ENCODE assay signal across 9 cellular contexts in genomic region chr1:17441265-17441992, GRCh38. TPM values are rescaled to one million over a fixed set of nuclear protein-coding genes. Genes with fewer than 3 reads are reported as not detected.
DNase-seq lines count a peak whose midpoint lies in the region; ATAC-seq lines count a peak whose summit lies in the region.
"Had no signal": no experiment of that assay in that cellular context is flagged by ENCODE, and none has a peak within 500 bp of the region (broad histone marks: within the 10 kb centered on the region; RNA-seq: fewer than 3 reads in every experiment).

No MANE protein-coding gene starts in this region.

- H3K4me3 Mint-ChIP-seq in CD8-positive, alpha-beta memory T cell, result peak overlapping the region in 2 of 7 donors; percentile 23 to 99
- H3K4me3 Mint-ChIP-seq in activated CD4-positive, alpha-beta memory T cell treated with anti-CD3 and anti-CD28 coated beads for 36 hours, result peak overlapping the region; percentile 74
- H3K4me3 Mint-ChIP-seq in T-cell, result no peak overlapping the region

- peak overlapping the region in 1 of 8 donors; percentile 96 for H3K27ac Mint-ChIP-seq in CD8-positive, alpha-beta memory T cell
- H3K27ac Mint-ChIP-seq in activated CD4-positive, alpha-beta memory T cell treated with anti-CD3 and anti-CD28 coated beads for 36 hours, result peak overlapping the region; percentile 64
- no peak overlapping the region for H3K27ac Mint-ChIP-seq in T-cell

- H3K27me3 Mint-ChIP-seq in CD8-positive, alpha-beta memory T cell, result peaks cover 5 to 7% of the 10 kb centered on the region in 2 donors
- no peaks in the 10 kb centered on the region for H3K27me3 Mint-ChIP-seq in activated CD4-positive, alpha-beta memory T cell treated with anti-CD3 and anti-CD28 coated beads for 36 hours
- H3K27me3 Mint-ChIP-seq in T-cell, result no peaks in the 10 kb centered on the region

- intact Hi-C loops in activated CD4-positive, alpha-beta memory T cell treated with anti-CD3 and anti-CD28 coated beads for 36 hours (cut with micrococcal nuclease), result no loop called here

- POLR2A ChIA-PET in CD8-positive, alpha-beta memory T cell (lab: Charles Lee), result no interaction called here
- POLR2A ChIA-PET in activated CD4-positive, alpha-beta memory T cell treated with anti-CD3 and anti-CD28 coated beads for 36 hours (lab: Charles Lee), result no interaction called here
- POLR2A ChIA-PET in T-cell (lab: Charles Lee), result no interaction called here

- no peak overlapping the region for H3K4me3 ChIP-seq in CD8-positive, alpha-beta memory T cell (ENCODE audit: low read length)

- DNase-seq in CD8-positive, alpha-beta memory T cell, result no peak
- DNase-seq in HS-5 (ENCODE audit: low read depth), result peak; percentile 35
- DNase-seq in activated CD4-positive, alpha-beta memory T cell treated with anti-CD3 and anti-CD28 coated beads for 36 hours, result no peak
- peak; percentile 56 for DNase-seq in kidney tubule cell (ENCODE audit: low spot score)
- DNase-seq in T-cell, result no peak
- DNase-seq in cerebellar nuclear complex (lab: John Stamatoyannopoulos, UW), result no peak
- no peak for DNase-seq in dermis blood vessel endothelial cell
- DNase-seq: NCI-H2227 treated with DMSO at 0.1 percent for 48 hours had no signal

- H3K4me1 ChIP-seq in CD8-positive, alpha-beta memory T cell (ENCODE audit: insufficient read depth, low read length), result peaks cover 16% of the 10 kb centered on the region

- ATAC-seq in T-cell (replicated peaks in 1 of 4) (no peak), HG03039 (IDR thresholded peaks at IDR 0.05; ENCODE audit: unreplicated experiment) (no peak)

- H3K9me3 Mint-ChIP-seq in CD8-positive, alpha-beta memory T cell, result no peaks in the 10 kb centered on the region
- no peaks in the 10 kb centered on the region for H3K9me3 Mint-ChIP-seq in activated CD4-positive, alpha-beta memory T cell treated with anti-CD3 and anti-CD28 coated beads for 36 hours
- no peaks in the 10 kb centered on the region for H3K9me3 Mint-ChIP-seq in T-cell

- H3K9me3 ChIP-seq in CD8-positive, alpha-beta memory T cell (ENCODE audit: low read length), result no peaks in the 10 kb centered on the region

- H3K36me3 Mint-ChIP-seq in CD8-positive, alpha-beta memory T cell, result peaks cover 0 to 10% (median 0%) of the 10 kb centered on the region in 3 donors
- H3K36me3 Mint-ChIP-seq in activated CD4-positive, alpha-beta memory T cell treated with anti-CD3 and anti-CD28 coated beads for 36 hours, result peaks cover 23% of the 10 kb centered on the region
- no peaks in the 10 kb centered on the region for H3K36me3 Mint-ChIP-seq in T-cell

- H3K4me1 Mint-ChIP-seq in CD8-positive, alpha-beta memory T cell, result peaks cover 11 to 18% (median 15%) of the 10 kb centered on the region in 3 donors
- H3K4me1 Mint-ChIP-seq in activated CD4-positive, alpha-beta memory T cell treated with anti-CD3 and anti-CD28 coated beads for 36 hours (ENCODE audit: low read depth), result peaks cover 27% of the 10 kb centered on the region
- H3K4me1 Mint-ChIP-seq in T-cell, result peaks cover 21 to 25% (median 23%) of the 10 kb centered on the region in 3 donors

- H3K27me3 ChIP-seq in CD8-positive, alpha-beta memory T cell (ENCODE audit: insufficient read depth, low read length, poor library complexity, severe bottlenecking), result no peaks in the 10 kb centered on the region

- no peaks in the 10 kb centered on the region for H3K36me3 ChIP-seq in CD8-positive, alpha-beta memory T cell (ENCODE audit: insufficient read depth, low read length)

- H3K27ac ChIP-seq in CD8-positive, alpha-beta memory T cell (ENCODE audit: low read depth, low read length), result peak overlapping the region; percentile 55

- CTCF ChIA-PET in CD8-positive, alpha-beta memory T cell (lab: Charles Lee), result no interaction called here
- CTCF ChIA-PET in activated CD4-positive, alpha-beta memory T cell treated with anti-CD3 and anti-CD28 coated beads for 36 hours (lab: Charles Lee), result no interaction called here
- CTCF ChIA-PET in T-cell (lab: Charles Lee), result no interaction called here

RNA-seq across cellular contexts. Expression of gene RCC2, which starts 2.0 kb away (rescaled TPM):
- 100 to 1,000 TPM; 156 TPM for total RNA-seq in CD8-positive, alpha-beta memory T cell
- 27.5 TPM for polyA plus RNA-seq in CD8-positive, alpha-beta memory T cell
- total RNA-seq in activated CD4-positive, alpha-beta memory T cell treated with anti-CD3 and anti-CD28 coated beads for 36 hours, result 10 to 100 TPM; 90.6 to 91.0 TPM
- 10 to 100 TPM; 35.9 to 53.5 (median 50.4) TPM for total RNA-seq in T-cell
- 118 and 122 TPM in 2 replicates for total RNA-seq in dermis blood vessel endothelial cell

Comparison
In these comparisons a context has a peak if more than half of its experiments do, and no peak if none do; other contexts are left out.
1. DNase-seq: peak in HS-5 (single experiment) and kidney tubule cell (single experiment); none in CD8-positive, alpha-beta memory T cell (0 of 5), activated CD4-positive, alpha-beta memory T cell treated with anti-CD3 and anti-CD28 coated beads for 36 hours (single experiment), T-cell (0 of 34), cerebellar nuclear complex (0 of 2) and dermis blood vessel endothelial cell (single experiment).